ENCODE assay signal across 16 cellular contexts in genomic region chr3:13332740-13333139, GRCh38.
DNase-seq lines count a peak whose midpoint lies in the region; ATAC-seq, FAIRE-seq and TF ChIP-seq lines count a peak whose summit lies in the region.
"Had no signal": no experiment of that assay in that cellular context is flagged by ENCODE, and none has a peak within 500 bp of the region (broad histone marks: within the 10 kb centered on the region; RNA-seq: fewer than 3 reads in every experiment).

No MANE protein-coding gene starts in this region.

- H3K4me3 Mint-ChIP-seq in H9, result no peak overlapping the region

- H3K23me2 ChIP-seq in H9 (ENCODE audit: insufficient read length, low read depth, low read length, poor library complexity, severe bottlenecking), result no peaks in the 10 kb centered on the region

- FAIRE-seq in pancreas (lab: Jason Lieb, UNC), result no peak
- FAIRE-seq: HTR-8/SVneo had no signal

- no peak overlapping the region for H2BK20ac ChIP-seq in H9 (ENCODE audit: low read depth, low read length, poor library complexity, severe bottlenecking)

- WGBS in H9 (ENCODE audit: extremely low coverage, insufficient read length, low lambda C conversion rate), result no CpG with 5 or more reads among the region's 6 CpGs
- 37 to 48% methylated on average over 6 of the region's 6 CpGs for WGBS in pancreas, 2 donors

- peaks cover 0 to 6% (median 0%) of the 10 kb centered on the region in 3 donors for H3K36me3 ChIP-seq in pancreas
- H3K36me3 ChIP-seq: colonic mucosa, transverse colon had no signal

- intact Hi-C loops in pancreas (cut with DNase I), result no loop called here

- ATAC-seq in pancreas (peak; percentile 36 to 57 (median 53)), foreskin keratinocyte (no peak), GM21515 (IDR thresholded peaks at IDR 0.05; ENCODE audit: unreplicated experiment) (no peak)

- H3K27me3 Mint-ChIP-seq in H9 (ENCODE audit: low read depth), result no peaks in the 10 kb centered on the region

- H3K9ac ChIP-seq in H9 (ENCODE audit: extremely low read depth, insufficient read length, low read length), result no peak overlapping the region

- no peak overlapping the region for H3K4me3 ChIP-seq in pancreas
- H3K4me3 ChIP-seq: colonic mucosa, esophagus muscularis mucosa, lower lobe of right lung, transverse colon had no signal

- no peak overlapping the region for H3K18ac ChIP-seq in H9 (ENCODE audit: insufficient read length, low read depth, low read length)

- H3K27me3 ChIP-seq in H9 (ENCODE audit: insufficient read depth, low read length) (no peaks in the 10 kb centered on the region), pancreas (no peaks in the 10 kb centered on the region), foreskin keratinocyte (peaks cover 5% of the 10 kb centered on the region)
- H3K27me3 ChIP-seq: colonic mucosa, esophagus muscularis mucosa, transverse colon had no signal

- H4K8ac ChIP-seq in H9 (replicated peaks; ENCODE audit: insufficient read length, low read depth, low read length), result no peak overlapping the region

- no peak overlapping the region for H3K23ac ChIP-seq in H9 (ENCODE audit: insufficient read length, low read depth, low read length)

- no peak overlapping the region for H2BK5ac ChIP-seq in H9 (ENCODE audit: insufficient read length, low read length)

- DNase-seq in DMS53 treated with DMSO at 0.1 percent for 48 hours (lab: John Stamatoyannopoulos, UW; ENCODE audit: unreplicated experiment) (peak; percentile 18), H9 (no peak), pancreas (peak; percentile 36 to 80 (median 61)), foreskin keratinocyte (no peak), AG08396 (ENCODE audit: low spot score) (no peak), iPS-NIHi7 (ENCODE audit: extremely low spot score) (no peak)
- DNase-seq: activated CD8-positive, alpha-beta memory T cell treated with anti-CD3 and anti-CD28 coated beads for 24 hours; colonic mucosa; HCEC 1CT; lower lobe of right lung; T1000 had no signal

- H3K79me2 ChIP-seq in H9 (ENCODE audit: insufficient read depth, low read length), result no peaks in the 10 kb centered on the region

- no peaks in the 10 kb centered on the region for H4K20me1 ChIP-seq in H9 (ENCODE audit: control insufficient read depth, insufficient read depth, insufficient read length)

- H3K9me3 Mint-ChIP-seq in H9, result no peaks in the 10 kb centered on the region

- H3K56ac ChIP-seq in H9 (ENCODE audit: insufficient read length, low read depth, low read length), result no peak overlapping the region

- peak overlapping the region; percentile 44 to 86 (median 79); a peak in 6 of 7 replicates for H3K27ac Mint-ChIP-seq in H9

- no peak overlapping the region for H3K4ac ChIP-seq in H9 (ENCODE audit: low read depth, low read length)

- H3T11ph ChIP-seq in H9 (ENCODE audit: low read length), result no peak overlapping the region

- H3K4me1 ChIP-seq in H9 (ENCODE audit: insufficient read depth, low read length) (no peaks in the 10 kb centered on the region), pancreas (peaks cover 13 to 30% (median 28%) of the 10 kb centered on the region in 3 donors), foreskin keratinocyte (no peaks in the 10 kb centered on the region)
- H3K4me1 ChIP-seq: colonic mucosa, esophagus muscularis mucosa, lower lobe of right lung, transverse colon had no signal

- H2BK120ac ChIP-seq in H9 (ENCODE audit: low read depth, low read length, poor library complexity, severe bottlenecking), result no peak overlapping the region

- peaks cover 0 to 5% of the 10 kb centered on the region in 2 experiments; a peak in 2 of 4 replicates for H3K4me1 Mint-ChIP-seq in H9

- no peak overlapping the region for H2BK12ac ChIP-seq in H9 (ENCODE audit: insufficient read length, low read depth, low read length)

- no peak overlapping the region for H2AFZ ChIP-seq in H9 (ENCODE audit: low read length)

- no peak for TF ChIP-seq CTCF in H9 (conservative IDR thresholded peaks at IDR 0.05)
- no peak for TF ChIP-seq CTCF in VCaP (conservative IDR thresholded peaks at IDR 0.05)
- TF ChIP-seq CTCF in pancreas (IDR thresholded peaks at IDR 0.05), result no peak
- TF ChIP-seq CTCF in foreskin keratinocyte (conservative IDR thresholded peaks at IDR 0.05), result no peak

- no peaks in the 10 kb centered on the region for H3K79me1 ChIP-seq in H9 (ENCODE audit: insufficient read depth, low read depth, low read length, poor library complexity, severe bottlenecking)

- H3K4me2 ChIP-seq in H9 (ENCODE audit: insufficient read depth, insufficient read length, low read length), result no peak overlapping the region

- no peak overlapping the region for H2AK5ac ChIP-seq in H9 (ENCODE audit: insufficient read length, low read length)

- H3K36me3 Mint-ChIP-seq in H9 (ENCODE audit: insufficient read depth in 1 of 3, low read depth in 3 of 3), result peaks cover 20 to 63% (median 49%) of the 10 kb centered on the region in 3 experiments; a peak in 6 of 7 replicates

- no peak overlapping the region for H3K14ac ChIP-seq in H9 (ENCODE audit: insufficient read depth, low read length)

- H4K5ac ChIP-seq in H9 (ENCODE audit: insufficient read length, low read depth, low read length), result no peak overlapping the region

- no peaks in the 10 kb centered on the region for H3K9me3 ChIP-seq in H9 (ENCODE audit: control insufficient read depth, low read depth, low read length)
- no peaks in the 10 kb centered on the region for H3K9me3 ChIP-seq in pancreas
- H3K9me3 ChIP-seq: colonic mucosa, esophagus muscularis mucosa, lower lobe of right lung, transverse colon had no signal

- H3K27ac ChIP-seq in H9 (ENCODE audit: insufficient read length, low read depth, low read length) (no peak overlapping the region), VCaP (peak overlapping the region; percentile 12; the same call in 1 of the 2 replicates), pancreas (peak overlapping the region; percentile 28 to 74 (median 61)), foreskin keratinocyte (no peak overlapping the region)
- H3K27ac ChIP-seq: colonic mucosa, esophagus muscularis mucosa, lower lobe of right lung had no signal

- no peak overlapping the region for H4K91ac ChIP-seq in H9 (ENCODE audit: insufficient read length, low read depth, low read length)

- H2BK15ac ChIP-seq in H9 (ENCODE audit: low read depth, low read length), result no peak overlapping the region

Comparison
In these comparisons a context has a peak if more than half of its experiments do, and no peak if none do; other contexts are left out.
1. DNase-seq: peak in DMS53 treated with DMSO at 0.1 percent for 48 hours (single experiment) and pancreas (6 of 6); none in H9 (single experiment), foreskin keratinocyte (0 of 2), AG08396 (single experiment) and iPS-NIHi7 (single experiment).
2. H3K27ac ChIP-seq: peak in VCaP (single experiment) and pancreas (4 of 4); none in H9 (single experiment) and foreskin keratinocyte (single experiment).
3. ATAC-seq: peak in pancreas (4 of 4); none in foreskin keratinocyte (single experiment) and GM21515 (single experiment).